ENCODE assay signal across 1 cellular context in genomic region chrX:23900220-23900797, GRCh38.
TF ChIP-seq lines count a peak whose summit lies in the region.

No MANE protein-coding gene starts in this region.

TF ChIP-seq in GM23338, 12 proteins besides CTCF, POLR2A, EP300 and RAD21 (continued from another document):
- TF ChIP-seq ZNF462 (CRISPR knock-in tag; IDR thresholded peaks at IDR 0.05) (no peak), ZNF114 (CRISPR knock-in tag; IDR thresholded peaks at IDR 0.05) (no peak), STAT1 (IDR thresholded peaks at IDR 0.05; ENCODE audit: unreplicated experiment) (no peak)
